In the genomic region with DNA sequence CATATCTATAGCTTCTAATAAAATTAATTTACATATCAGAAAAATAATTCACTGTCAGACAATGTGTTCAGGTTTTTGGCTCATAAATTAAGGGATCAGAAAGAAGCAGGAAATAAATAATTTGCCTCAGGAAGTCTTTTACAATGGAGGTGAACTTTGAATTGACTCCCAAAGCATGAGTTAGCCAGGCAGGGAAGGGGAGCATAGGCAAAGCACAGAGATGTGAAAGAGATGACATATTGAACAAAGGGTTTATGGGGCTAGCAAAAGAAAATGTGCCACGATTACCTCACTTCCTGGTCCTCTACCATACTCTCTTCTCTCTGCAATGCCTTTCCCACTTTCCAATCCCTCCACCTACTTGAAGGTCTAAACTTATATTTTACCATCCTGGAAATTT, we compare ENCODE assay signal across 3 cellular contexts.
TF ChIP-seq lines count a peak whose summit lies in the region.

No MANE protein-coding gene starts in this region.

TF ChIP-seq in IMR-90, 13 proteins besides CTCF, POLR2A, EP300 and RAD21:
- no peak for TF ChIP-seq MAZ (IDR thresholded peaks at IDR 0.05; ENCODE audit: borderline replicate concordance, low read depth, low read length)
- no peak for TF ChIP-seq BHLHE40 (IDR thresholded peaks at IDR 0.05; ENCODE audit: low read depth, low read length)
- TF ChIP-seq CEBPB (IDR thresholded peaks at IDR 0.05; ENCODE audit: low read depth, low read length): no peak
- TF ChIP-seq RCOR1 (IDR thresholded peaks at IDR 0.05; ENCODE audit: insufficient replicate concordance, low read length): no peak
- TF ChIP-seq, protein P1, sequence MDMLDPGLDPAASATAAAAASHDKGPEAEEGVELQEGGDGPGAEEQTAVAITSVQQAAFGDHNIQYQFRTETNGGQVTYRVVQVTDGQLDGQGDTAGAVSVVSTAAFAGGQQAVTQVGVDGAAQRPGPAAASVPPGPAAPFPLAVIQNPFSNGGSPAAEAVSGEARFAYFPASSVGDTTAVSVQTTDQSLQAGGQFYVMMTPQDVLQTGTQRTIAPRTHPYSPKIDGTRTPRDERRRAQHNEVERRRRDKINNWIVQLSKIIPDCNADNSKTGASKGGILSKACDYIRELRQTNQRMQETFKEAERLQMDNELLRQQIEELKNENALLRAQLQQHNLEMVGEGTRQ (IDR thresholded peaks at IDR 0.05; ENCODE audit: low read depth, low read length): no peak
- TF ChIP-seq SMC3 (IDR thresholded peaks at IDR 0.05; ENCODE audit: low read depth, low read length): no peak
- no peak for TF ChIP-seq MAFK (IDR thresholded peaks at IDR 0.05; ENCODE audit: low read depth, low read length)
- TF ChIP-seq CHD1 (IDR thresholded peaks at IDR 0.05; ENCODE audit: low read depth, low read length): no peak
- TF ChIP-seq RFX5 (IDR thresholded peaks at IDR 0.05; ENCODE audit: low read depth, low read length): no peak
- no peak for TF ChIP-seq NFE2L2 (IDR thresholded peaks at IDR 0.05; ENCODE audit: low read depth, low read length)
- TF ChIP-seq, protein P2, sequence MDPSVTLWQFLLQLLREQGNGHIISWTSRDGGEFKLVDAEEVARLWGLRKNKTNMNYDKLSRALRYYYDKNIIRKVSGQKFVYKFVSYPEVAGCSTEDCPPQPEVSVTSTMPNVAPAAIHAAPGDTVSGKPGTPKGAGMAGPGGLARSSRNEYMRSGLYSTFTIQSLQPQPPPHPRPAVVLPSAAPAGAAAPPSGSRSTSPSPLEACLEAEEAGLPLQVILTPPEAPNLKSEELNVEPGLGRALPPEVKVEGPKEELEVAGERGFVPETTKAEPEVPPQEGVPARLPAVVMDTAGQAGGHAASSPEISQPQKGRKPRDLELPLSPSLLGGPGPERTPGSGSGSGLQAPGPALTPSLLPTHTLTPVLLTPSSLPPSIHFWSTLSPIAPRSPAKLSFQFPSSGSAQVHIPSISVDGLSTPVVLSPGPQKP (IDR thresholded peaks at IDR 0.05; ENCODE audit: borderline replicate concordance, low read depth, low read length): no peak
- no peak for TF ChIP-seq MXI1 (IDR thresholded peaks at IDR 0.05; ENCODE audit: borderline replicate concordance, low read depth, low read length)
- no peak for TF ChIP-seq FOS (IDR thresholded peaks at IDR 0.05; ENCODE audit: low read depth, low read length)

TF ChIP-seq in K562, 482 proteins besides CTCF, POLR2A, EP300 and RAD21:
- TF ChIP-seq ZNF586 (CRISPR knock-in tag; conservative IDR thresholded peaks at IDR 0.05) (no peak), CHCHD3 (CRISPR knock-in tag; IDR thresholded peaks at IDR 0.05) (no peak), MBD2 (IDR thresholded peaks at IDR 0.05; ENCODE audit: borderline replicate concordance, low read depth) (no peak), SIN3B (IDR thresholded peaks at IDR 0.05; ENCODE audit: low read depth) (no peak), MEF2A (IDR thresholded peaks at IDR 0.05; ENCODE audit: control insufficient read depth, low read depth, low read length) (no peak), SIX5 (IDR thresholded peaks at IDR 0.05; ENCODE audit: borderline replicate concordance in 1 of 2, insufficient read depth in 1 of 2, low read depth in 1 of 2, low read length in 2 of 2) (no peak), YY1 (IDR thresholded peaks at IDR 0.05; ENCODE audit: borderline replicate concordance in 1 of 3, control insufficient read depth in 1 of 3, extremely low read depth in 1 of 3, insufficient read depth in 3 of 3, insufficient read length in 1 of 3, insufficient replicate concordance in 2 of 3, low read depth in 1 of 3, low read length in 2 of 3) (no peak), TBP (optimal IDR thresholded peaks at IDR 0.05; ENCODE audit: low read depth, low read length) (no peak), ZNF316 (IDR thresholded peaks at IDR 0.05) (no peak), ZNF507 (tag; conservative IDR thresholded peaks at IDR 0.05) (no peak)
- TF ChIP-seq, protein P3, sequence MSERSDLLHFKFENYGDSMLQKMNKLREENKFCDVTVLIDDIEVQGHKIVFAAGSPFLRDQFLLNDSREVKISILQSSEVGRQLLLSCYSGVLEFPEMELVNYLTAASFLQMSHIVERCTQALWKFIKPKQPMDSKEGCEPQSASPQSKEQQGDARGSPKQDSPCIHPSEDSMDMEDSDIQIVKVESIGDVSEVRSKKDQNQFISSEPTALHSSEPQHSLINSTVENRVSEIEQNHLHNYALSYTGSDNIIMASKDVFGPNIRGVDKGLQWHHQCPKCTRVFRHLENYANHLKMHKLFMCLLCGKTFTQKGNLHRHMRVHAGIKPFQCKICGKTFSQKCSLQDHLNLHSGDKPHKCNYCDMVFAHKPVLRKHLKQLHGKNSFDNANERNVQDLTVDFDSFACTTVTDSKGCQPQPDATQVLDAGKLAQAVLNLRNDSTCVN (CRISPR knock-in tag; IDR thresholded peaks at IDR 0.05): no peak

TF ChIP-seq in GM23338, 12 proteins besides CTCF, POLR2A, EP300 and RAD21:
- TF ChIP-seq EZH2 (IDR thresholded peaks at IDR 0.05; ENCODE audit: low read depth, unreplicated experiment): no peak
- TF ChIP-seq, protein P4, sequence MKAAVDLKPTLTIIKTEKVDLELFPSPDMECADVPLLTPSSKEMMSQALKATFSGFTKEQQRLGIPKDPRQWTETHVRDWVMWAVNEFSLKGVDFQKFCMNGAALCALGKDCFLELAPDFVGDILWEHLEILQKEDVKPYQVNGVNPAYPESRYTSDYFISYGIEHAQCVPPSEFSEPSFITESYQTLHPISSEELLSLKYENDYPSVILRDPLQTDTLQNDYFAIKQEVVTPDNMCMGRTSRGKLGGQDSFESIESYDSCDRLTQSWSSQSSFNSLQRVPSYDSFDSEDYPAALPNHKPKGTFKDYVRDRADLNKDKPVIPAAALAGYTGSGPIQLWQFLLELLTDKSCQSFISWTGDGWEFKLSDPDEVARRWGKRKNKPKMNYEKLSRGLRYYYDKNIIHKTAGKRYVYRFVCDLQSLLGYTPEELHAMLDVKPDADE (IDR thresholded peaks at IDR 0.05): no peak
- no peak for TF ChIP-seq EZH2phosphoT487 (IDR thresholded peaks at IDR 0.05; ENCODE audit: unreplicated experiment)
- no peak for TF ChIP-seq POLR2AphosphoS5 (IDR thresholded peaks at IDR 0.05; ENCODE audit: low read depth)
- no peak for TF ChIP-seq ZNF114 (CRISPR knock-in tag; IDR thresholded peaks at IDR 0.05)
- no peak for TF ChIP-seq STAT1 (IDR thresholded peaks at IDR 0.05; ENCODE audit: unreplicated experiment)
- no peak for TF ChIP-seq ZNF331 (CRISPR knock-in tag; IDR thresholded peaks at IDR 0.05; ENCODE audit: low read depth)
- TF ChIP-seq, protein P5, sequence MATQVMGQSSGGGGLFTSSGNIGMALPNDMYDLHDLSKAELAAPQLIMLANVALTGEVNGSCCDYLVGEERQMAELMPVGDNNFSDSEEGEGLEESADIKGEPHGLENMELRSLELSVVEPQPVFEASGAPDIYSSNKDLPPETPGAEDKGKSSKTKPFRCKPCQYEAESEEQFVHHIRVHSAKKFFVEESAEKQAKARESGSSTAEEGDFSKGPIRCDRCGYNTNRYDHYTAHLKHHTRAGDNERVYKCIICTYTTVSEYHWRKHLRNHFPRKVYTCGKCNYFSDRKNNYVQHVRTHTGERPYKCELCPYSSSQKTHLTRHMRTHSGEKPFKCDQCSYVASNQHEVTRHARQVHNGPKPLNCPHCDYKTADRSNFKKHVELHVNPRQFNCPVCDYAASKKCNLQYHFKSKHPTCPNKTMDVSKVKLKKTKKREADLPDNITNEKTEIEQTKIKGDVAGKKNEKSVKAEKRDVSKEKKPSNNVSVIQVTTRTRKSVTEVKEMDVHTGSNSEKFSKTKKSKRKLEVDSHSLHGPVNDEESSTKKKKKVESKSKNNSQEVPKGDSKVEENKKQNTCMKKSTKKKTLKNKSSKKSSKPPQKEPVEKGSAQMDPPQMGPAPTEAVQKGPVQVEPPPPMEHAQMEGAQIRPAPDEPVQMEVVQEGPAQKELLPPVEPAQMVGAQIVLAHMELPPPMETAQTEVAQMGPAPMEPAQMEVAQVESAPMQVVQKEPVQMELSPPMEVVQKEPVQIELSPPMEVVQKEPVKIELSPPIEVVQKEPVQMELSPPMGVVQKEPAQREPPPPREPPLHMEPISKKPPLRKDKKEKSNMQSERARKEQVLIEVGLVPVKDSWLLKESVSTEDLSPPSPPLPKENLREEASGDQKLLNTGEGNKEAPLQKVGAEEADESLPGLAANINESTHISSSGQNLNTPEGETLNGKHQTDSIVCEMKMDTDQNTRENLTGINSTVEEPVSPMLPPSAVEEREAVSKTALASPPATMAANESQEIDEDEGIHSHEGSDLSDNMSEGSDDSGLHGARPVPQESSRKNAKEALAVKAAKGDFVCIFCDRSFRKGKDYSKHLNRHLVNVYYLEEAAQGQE (IDR thresholded peaks at IDR 0.05; ENCODE audit: unreplicated experiment): no peak
- TF ChIP-seq, protein P6, sequence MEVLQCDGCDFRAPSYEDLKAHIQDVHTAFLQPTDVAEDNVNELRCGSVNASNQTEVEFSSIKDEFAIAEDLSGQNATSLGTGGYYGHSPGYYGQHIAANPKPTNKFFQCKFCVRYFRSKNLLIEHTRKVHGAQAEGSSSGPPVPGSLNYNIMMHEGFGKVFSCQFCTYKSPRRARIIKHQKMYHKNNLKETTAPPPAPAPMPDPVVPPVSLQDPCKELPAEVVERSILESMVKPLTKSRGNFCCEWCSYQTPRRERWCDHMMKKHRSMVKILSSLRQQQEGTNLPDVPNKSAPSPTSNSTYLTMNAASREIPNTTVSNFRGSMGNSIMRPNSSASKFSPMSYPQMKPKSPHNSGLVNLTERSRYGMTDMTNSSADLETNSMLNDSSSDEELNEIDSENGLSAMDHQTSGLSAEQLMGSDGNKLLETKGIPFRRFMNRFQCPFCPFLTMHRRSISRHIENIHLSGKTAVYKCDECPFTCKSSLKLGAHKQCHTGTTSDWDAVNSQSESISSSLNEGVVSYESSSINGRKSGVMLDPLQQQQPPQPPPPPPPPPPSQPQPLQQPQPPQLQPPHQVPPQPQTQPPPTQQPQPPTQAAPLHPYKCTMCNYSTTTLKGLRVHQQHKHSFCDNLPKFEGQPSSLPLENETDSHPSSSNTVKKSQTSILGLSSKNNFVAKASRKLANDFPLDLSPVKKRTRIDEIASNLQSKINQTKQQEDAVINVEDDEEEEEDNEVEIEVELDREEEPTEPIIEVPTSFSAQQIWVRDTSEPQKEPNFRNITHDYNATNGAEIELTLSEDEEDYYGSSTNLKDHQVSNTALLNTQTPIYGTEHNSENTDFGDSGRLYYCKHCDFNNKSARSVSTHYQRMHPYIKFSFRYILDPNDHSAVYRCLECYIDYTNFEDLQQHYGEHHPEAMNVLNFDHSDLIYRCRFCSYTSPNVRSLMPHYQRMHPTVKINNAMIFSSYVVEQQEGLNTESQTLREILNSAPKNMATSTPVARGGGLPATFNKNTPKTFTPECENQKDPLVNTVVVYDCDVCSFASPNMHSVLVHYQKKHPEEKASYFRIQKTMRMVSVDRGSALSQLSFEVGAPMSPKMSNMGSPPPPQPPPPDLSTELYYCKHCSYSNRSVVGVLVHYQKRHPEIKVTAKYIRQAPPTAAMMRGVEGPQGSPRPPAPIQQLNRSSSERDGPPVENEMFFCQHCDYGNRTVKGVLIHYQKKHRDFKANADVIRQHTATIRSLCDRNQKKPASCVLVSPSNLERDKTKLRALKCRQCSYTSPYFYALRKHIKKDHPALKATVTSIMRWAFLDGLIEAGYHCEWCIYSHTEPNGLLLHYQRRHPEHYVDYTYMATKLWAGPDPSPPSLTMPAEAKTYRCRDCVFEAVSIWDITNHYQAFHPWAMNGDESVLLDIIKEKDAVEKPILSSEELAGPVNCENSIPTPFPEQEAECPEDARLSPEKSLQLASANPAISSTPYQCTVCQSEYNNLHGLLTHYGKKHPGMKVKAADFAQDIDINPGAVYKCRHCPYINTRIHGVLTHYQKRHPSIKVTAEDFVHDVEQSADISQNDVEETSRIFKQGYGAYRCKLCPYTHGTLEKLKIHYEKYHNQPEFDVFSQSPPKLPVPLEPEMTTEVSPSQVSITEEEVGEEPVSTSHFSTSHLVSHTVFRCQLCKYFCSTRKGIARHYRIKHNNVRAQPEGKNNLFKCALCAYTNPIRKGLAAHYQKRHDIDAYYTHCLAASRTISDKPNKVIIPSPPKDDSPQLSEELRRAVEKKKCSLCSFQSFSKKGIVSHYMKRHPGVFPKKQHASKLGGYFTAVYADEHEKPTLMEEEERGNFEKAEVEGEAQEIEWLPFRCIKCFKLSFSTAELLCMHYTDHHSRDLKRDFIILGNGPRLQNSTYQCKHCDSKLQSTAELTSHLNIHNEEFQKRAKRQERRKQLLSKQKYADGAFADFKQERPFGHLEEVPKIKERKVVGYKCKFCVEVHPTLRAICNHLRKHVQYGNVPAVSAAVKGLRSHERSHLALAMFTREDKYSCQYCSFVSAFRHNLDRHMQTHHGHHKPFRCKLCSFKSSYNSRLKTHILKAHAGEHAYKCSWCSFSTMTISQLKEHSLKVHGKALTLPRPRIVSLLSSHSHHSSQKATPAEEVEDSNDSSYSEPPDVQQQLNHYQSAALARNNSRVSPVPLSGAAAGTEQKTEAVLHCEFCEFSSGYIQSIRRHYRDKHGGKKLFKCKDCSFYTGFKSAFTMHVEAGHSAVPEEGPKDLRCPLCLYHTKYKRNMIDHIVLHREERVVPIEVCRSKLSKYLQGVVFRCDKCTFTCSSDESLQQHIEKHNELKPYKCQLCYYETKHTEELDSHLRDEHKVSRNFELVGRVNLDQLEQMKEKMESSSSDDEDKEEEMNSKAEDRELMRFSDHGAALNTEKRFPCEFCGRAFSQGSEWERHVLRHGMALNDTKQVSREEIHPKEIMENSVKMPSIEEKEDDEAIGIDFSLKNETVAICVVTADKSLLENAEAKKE (CRISPR knock-in tag; IDR thresholded peaks at IDR 0.05): no peak
- no peak for TF ChIP-seq JUNB (IDR thresholded peaks at IDR 0.05; ENCODE audit: unreplicated experiment)
- TF ChIP-seq CREB1 (CRISPR knock-in tag; IDR thresholded peaks at IDR 0.05; ENCODE audit: low read depth): no peak
- no peak for TF ChIP-seq NANOG (IDR thresholded peaks at IDR 0.05; ENCODE audit: borderline replicate concordance)
TF ChIP-seq in GM23338: peak in this region for 0.
